ENCODE assay signal across 5 cellular contexts in the genomic region with DNA sequence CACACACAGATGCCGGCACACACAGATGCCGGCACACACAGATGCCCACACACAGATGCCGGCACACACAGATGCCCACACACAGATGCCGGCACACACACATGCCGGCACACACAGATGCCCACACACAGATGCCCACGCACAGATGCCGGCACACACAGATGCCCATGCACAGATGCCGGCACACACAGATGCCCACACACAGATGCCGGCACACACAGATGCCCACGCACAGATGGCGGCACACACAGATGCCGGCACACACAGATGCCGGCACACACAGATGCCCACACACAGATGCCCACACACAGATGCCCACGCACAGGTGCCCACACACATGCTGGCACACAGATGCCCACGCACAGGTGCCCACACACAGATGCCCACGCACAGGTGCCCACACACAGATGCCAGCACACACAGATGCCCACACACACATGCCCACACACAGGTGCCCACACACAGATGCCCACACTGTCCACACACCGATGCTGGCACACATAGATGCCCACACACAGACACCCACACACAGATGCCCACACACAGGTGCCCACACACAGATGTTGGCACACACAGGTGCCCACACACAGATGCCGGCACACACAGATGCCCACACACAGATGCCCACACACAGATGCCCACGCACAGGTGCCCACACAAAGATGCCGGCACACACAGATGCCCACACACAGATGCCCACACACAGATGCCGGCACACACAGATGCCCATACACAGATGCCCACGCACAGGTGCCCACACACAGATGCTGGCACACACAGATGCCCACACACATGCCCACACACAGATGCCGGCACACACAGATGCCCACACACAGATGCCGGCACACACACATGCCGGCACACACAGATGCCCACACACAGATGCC. TPM values are rescaled to one million over a fixed set of nuclear protein-coding genes. Genes with fewer than 3 reads are reported as not detected.
"Had no signal": no experiment of that assay in that cellular context is flagged by ENCODE, and none has a peak within 500 bp of the region (broad histone marks: within the 10 kb centered on the region; RNA-seq: fewer than 3 reads in every experiment).

No MANE protein-coding gene starts in this region.

RNA-seq across cellular contexts. Expression of a gene that starts 11.6 kb away (rescaled TPM):
- total RNA-seq: NCI-H460, Right ventricle myocardium inferior, SJCRH30 had no signal

RNA-seq across cellular contexts. Expression of a gene that starts 17.2 kb away (rescaled TPM):
- total RNA-seq: PC-9, Peyer's patch, Right ventricle myocardium inferior had no signal
